19 cellular contexts compared by ENCODE assay signal in genomic region chr9:113851860-113852259, GRCh38. TPM values are rescaled to one million over a fixed set of nuclear protein-coding genes. Genes with fewer than 3 reads are reported as not detected.
DNase-seq lines count a peak whose midpoint lies in the region; ATAC-seq, FAIRE-seq and TF ChIP-seq lines count a peak whose summit lies in the region.
"Had no signal": no experiment of that assay in that cellular context is flagged by ENCODE, and none has a peak within 500 bp of the region (broad histone marks: within the 10 kb centered on the region; RNA-seq: fewer than 3 reads in every experiment).

No MANE protein-coding gene starts in this region.

- POLR2A ChIA-PET in A549 (lab: Yijun Ruan, JAX) = no interaction called here

- H2AFZ ChIP-seq in OCI-LY3 (ENCODE audit: low read depth, low read length) (no peak overlapping the region), GM23338 (no peak overlapping the region)

- H3K4me1 Mint-ChIP-seq in activated T-helper 17 cell treated with anti-CD3 and anti-CD28 coated beads, Interleukin-2, amount 50 U/mL, for 72 hours = no peaks in the 10 kb centered on the region
- peaks cover 3% of the 10 kb centered on the region; the same call in 2 of the 3 replicates for H3K4me1 Mint-ChIP-seq in GM23338
- no peaks in the 10 kb centered on the region for H3K4me1 Mint-ChIP-seq in effector memory CD8-positive, alpha-beta T cell (ENCODE audit: low read depth in 2 of 2)
- H3K4me1 Mint-ChIP-seq: B cell; CD8-positive, alpha-beta memory T cell had no signal

- no peak overlapping the region for H3K9ac ChIP-seq in OCI-LY3 (ENCODE audit: low read length)

- 38% methylated on average over 1 of the region's 1 CpG for WGBS in A549 (ENCODE audit: missing lambda C conversion rate)

- DNase-seq in A549 (ENCODE audit: low read depth in 1 of 2, low spot score in 1 of 2) = no peak
- peak; percentile 19 to 58 for DNase-seq in Kasumi-1 (lab: John Stamatoyannopoulos, UW)
- no peak for DNase-seq in stimulated activated CD4-positive, alpha-beta T cell treated with anti-CD3 and anti-CD28 coated beads, Interleukin-4, amount 100 ng/mL, for 4 hours
- DNase-seq in GM23338 (ENCODE audit: low spot score) = no peak
- DNase-seq in effector memory CD8-positive, alpha-beta T cell = no peak
- DNase-seq: ACHN; CD8-positive, alpha-beta memory T cell; H7; NCI-H1048; NCI-H146; NCI-H345; NCI-H526 treated with DMSO at 0.1 percent for 48 hours; NK-92 treated with Interleukin-12 subunit alpha and Interleukin-12 subunit beta, amount 100 ng/mL, for 24 hours; Peyer's patch; SJCRH30 had no signal

- H4K20me1 ChIP-seq in OCI-LY3 (ENCODE audit: insufficient read depth, low read length) (no peaks in the 10 kb centered on the region), GM23338 (replicated peaks; ENCODE audit: insufficient read depth) (no peaks in the 10 kb centered on the region)

- H3F3A ChIP-seq in GM23338 (replicated peaks; ENCODE audit: low read depth) = no peaks in the 10 kb centered on the region

- peaks cover 20% of the 10 kb centered on the region for H3K27me3 Mint-ChIP-seq in activated T-helper 17 cell treated with anti-CD3 and anti-CD28 coated beads, Interleukin-2, amount 50 U/mL, for 72 hours
- peaks cover 6% of the 10 kb centered on the region for H3K27me3 Mint-ChIP-seq in GM23338 (ENCODE audit: insufficient read depth, low read depth, poor library complexity)
- H3K27me3 Mint-ChIP-seq in effector memory CD8-positive, alpha-beta T cell = peaks cover 25 to 47% of the 10 kb centered on the region in 2 donors

- H3K9me2 ChIP-seq in GM23338 (ENCODE audit: insufficient read depth) = no peaks in the 10 kb centered on the region

- ATAC-seq in A549 (no peak), GM21737 (IDR thresholded peaks at IDR 0.05; ENCODE audit: unreplicated experiment) (no peak), GM23338 (no peak)
- ATAC-seq in activated T-helper 17 cell treated with anti-CD3 and anti-CD28 coated beads, Interleukin-2, amount 50 U/mL, for 72 hours (replicated peaks) = peak; percentile 23
- no peak for ATAC-seq in effector memory CD8-positive, alpha-beta T cell (replicated peaks)

- CTCF ChIA-PET in A549 (lab: Yijun Ruan, JAX) = interaction anchor here (0.8 to 1.6 kb wide), 4 partner anchors 11 to 44 kb away, joined by 3 to 4 read pairs (median 3); no protein-coding TSS in a partner anchor

- no peaks in the 10 kb centered on the region for H3K36me3 Mint-ChIP-seq in activated T-helper 17 cell treated with anti-CD3 and anti-CD28 coated beads, Interleukin-2, amount 50 U/mL, for 72 hours (ENCODE audit: low read depth)
- no peaks in the 10 kb centered on the region for H3K36me3 Mint-ChIP-seq in GM23338 (ENCODE audit: low read depth)
- no peaks in the 10 kb centered on the region for H3K36me3 Mint-ChIP-seq in effector memory CD8-positive, alpha-beta T cell (ENCODE audit: insufficient read depth)

- H3K27ac ChIP-seq in A549 = no peak overlapping the region
- H3K27ac ChIP-seq in OCI-LY3 (ENCODE audit: low read length) = peak overlapping the region; percentile 35; the same call in 1 of the 2 replicates
- no peak overlapping the region for H3K27ac ChIP-seq in GM23338 (ENCODE audit: low read depth)
- H3K27ac ChIP-seq: Peyer's patch, SJCRH30 had no signal

- no peaks in the 10 kb centered on the region for H3K27me3 ChIP-seq in OCI-LY3 (ENCODE audit: low read depth, low read length)
- H3K27me3 ChIP-seq in GM23338 (ENCODE audit: insufficient read depth) = no peaks in the 10 kb centered on the region
- H3K27me3 ChIP-seq: Peyer's patch, SJCRH30 had no signal

- H3K4me3 ChIP-seq in A549 = no peak overlapping the region
- no peak overlapping the region for H3K4me3 ChIP-seq in OCI-LY3 (ENCODE audit: low read length)
- H3K4me3 ChIP-seq in GM23338 = no peak overlapping the region
- H3K4me3 ChIP-seq: Peyer's patch, SJCRH30 had no signal

- TF ChIP-seq EP300 in A549 (IDR thresholded peaks at IDR 0.05) = no peak

- H3K27ac Mint-ChIP-seq in activated T-helper 17 cell treated with anti-CD3 and anti-CD28 coated beads, Interleukin-2, amount 50 U/mL, for 72 hours = no peak overlapping the region
- H3K27ac Mint-ChIP-seq in GM23338 = no peak overlapping the region
- H3K27ac Mint-ChIP-seq in effector memory CD8-positive, alpha-beta T cell = no peak overlapping the region
- H3K27ac Mint-ChIP-seq: B cell had no signal

- H3K4me3 Mint-ChIP-seq in activated T-helper 17 cell treated with anti-CD3 and anti-CD28 coated beads, Interleukin-2, amount 50 U/mL, for 72 hours = no peak overlapping the region
- H3K4me3 Mint-ChIP-seq in GM23338 = no peak overlapping the region
- no peak overlapping the region for H3K4me3 Mint-ChIP-seq in effector memory CD8-positive, alpha-beta T cell
- H3K4me3 Mint-ChIP-seq: B cell; CD8-positive, alpha-beta memory T cell had no signal

- TF ChIP-seq RAD21 in A549 (conservative IDR thresholded peaks at IDR 0.05 in 1 of 2, IDR thresholded peaks at IDR 0.05 in 1 of 2) = no peak

- H3K79me2 ChIP-seq in OCI-LY3 (ENCODE audit: low read length) (no peaks in the 10 kb centered on the region), GM23338 (replicated peaks; ENCODE audit: insufficient read depth) (no peaks in the 10 kb centered on the region)

- FAIRE-seq in A549 (lab: Jason Lieb, UNC) = no peak

- H3K9me3 ChIP-seq in A549 (peaks cover 7% of the 10 kb centered on the region; the same call in 1 of the 3 replicates), OCI-LY3 (ENCODE audit: insufficient read depth, low read length) (peaks cover 15% of the 10 kb centered on the region)
- H3K9me3 ChIP-seq: Peyer's patch had no signal

- H3K4me2 ChIP-seq in A549 (no peak overlapping the region), OCI-LY3 (ENCODE audit: low read length) (no peak overlapping the region), GM23338 (no peak overlapping the region)

- TF ChIP-seq POLR2A in A549 (IDR thresholded peaks at IDR 0.05; ENCODE audit: low read length) = no peak

- TF ChIP-seq CTCF in A549 (IDR thresholded peaks at IDR 0.05) = no peak
- TF ChIP-seq CTCF in OCI-LY3 (IDR thresholded peaks at IDR 0.05; ENCODE audit: low read depth, low read length) = no peak
- TF ChIP-seq CTCF in GM23338 (conservative IDR thresholded peaks at IDR 0.05; ENCODE audit: low read depth in 2 of 2) = no peak

- H3K4me1 ChIP-seq in A549 = no peaks in the 10 kb centered on the region
- H3K4me1 ChIP-seq in OCI-LY3 (ENCODE audit: low read length) = peaks cover 7% of the 10 kb centered on the region
- H3K4me1 ChIP-seq in GM23338 (ENCODE audit: insufficient read depth) = no peaks in the 10 kb centered on the region
- H3K4me1 ChIP-seq: Peyer's patch, SJCRH30 had no signal

- H3K9me3 Mint-ChIP-seq in activated T-helper 17 cell treated with anti-CD3 and anti-CD28 coated beads, Interleukin-2, amount 50 U/mL, for 72 hours = peaks cover 10% of the 10 kb centered on the region
- no peaks in the 10 kb centered on the region; the same call in 2 of the 3 replicates for H3K9me3 Mint-ChIP-seq in GM23338
- H3K9me3 Mint-ChIP-seq in effector memory CD8-positive, alpha-beta T cell = peaks cover 0 to 4% of the 10 kb centered on the region in 2 donors

- H3K36me3 ChIP-seq in OCI-LY3 (replicated peaks; ENCODE audit: low read depth, low read length) (peaks cover 13% of the 10 kb centered on the region), GM23338 (ENCODE audit: insufficient read depth) (no peaks in the 10 kb centered on the region)
- H3K36me3 ChIP-seq: Peyer's patch, SJCRH30 had no signal

TF ChIP-seq in A549, 52 proteins besides CTCF, POLR2A, EP300 and RAD21:
- TF ChIP-seq ZSCAN20 (CRISPR knock-in tag; IDR thresholded peaks at IDR 0.05) (no peak), ZC3H11A (IDR thresholded peaks at IDR 0.05) (no peak), ZFP36 (IDR thresholded peaks at IDR 0.05; ENCODE audit: borderline replicate concordance, partially characterized antibody) (no peak), TP53 (CRISPR knock-in tag; IDR thresholded peaks at IDR 0.05) (no peak), FOSL2 (IDR thresholded peaks at IDR 0.05) (no peak), FOSL2 (CRISPR knock-in tag; IDR thresholded peaks at IDR 0.05) (peak; percentile 58; the same call in 1 of the 2 replicates), MAZ (IDR thresholded peaks at IDR 0.05; ENCODE audit: borderline replicate concordance, low read depth, low read length) (no peak)

TF ChIP-seq in GM23338, 12 proteins besides CTCF, POLR2A, EP300 and RAD21:
- TF ChIP-seq STAT1 (IDR thresholded peaks at IDR 0.05; ENCODE audit: unreplicated experiment) (no peak), JUNB (IDR thresholded peaks at IDR 0.05; ENCODE audit: unreplicated experiment) (no peak), CREB1 (CRISPR knock-in tag; IDR thresholded peaks at IDR 0.05; ENCODE audit: low read depth) (no peak), ZNF114 (CRISPR knock-in tag; IDR thresholded peaks at IDR 0.05) (no peak), EZH2phosphoT487 (IDR thresholded peaks at IDR 0.05; ENCODE audit: unreplicated experiment) (no peak), EZH2 (IDR thresholded peaks at IDR 0.05; ENCODE audit: low read depth, unreplicated experiment) (no peak), ZNF331 (CRISPR knock-in tag; IDR thresholded peaks at IDR 0.05; ENCODE audit: low read depth) (no peak)

RNA-seq across cellular contexts. Expression of gene ZNF618, which starts 24.2 kb away (rescaled TPM):
- 9.0 and 13.1 TPM in 2 replicates for polyA plus RNA-seq in A549 (2011; rRNA removed)
- polyA plus RNA-seq in A549 (2012; cell fraction: cytosol; rRNA removed) = 7.3 and 9.6 TPM in 2 replicates
- polyA plus RNA-seq in A549 (2012; cell fraction: nucleus; rRNA removed) = 19.2 and 22.9 TPM in 2 replicates
- 9.2 to 10.3 TPM (median 10.0 TPM) in 3 replicates for polyA plus RNA-seq in A549 (2017; fragmentation: RNase III; extraction: RNeasy Plus Mini Kit Qiagen cat#74134 plus additional on column Dnase treatment)
- 16.9 and 21.4 TPM in 2 replicates for polyA minus RNA-seq in A549 (2011; rRNA and poly(A)+ RNA removed)
- under 1 TPM in 1 of 2 donors, not detected in 1; 0.04 TPM for total RNA-seq in activated T-helper 17 cell treated with anti-CD3 and anti-CD28 coated beads, Interleukin-2, amount 50 U/mL, for 72 hours
- 19.6 and 22.1 TPM in 2 replicates for total RNA-seq in GM23338 (2014; rRNA removed; shearing (Covaris generic))
- 10.3 and 12.1 TPM in 2 replicates for polyA plus RNA-seq in GM23338 (2016; fragmentation: Nextera tagmentation; extraction: Ambion mirVana)

Comparison
In these comparisons a context has a peak if more than half of its experiments do, and no peak if none do; other contexts are left out.
1. DNase-seq: peak in Kasumi-1 (2 of 2); none in A549 (0 of 2), stimulated activated CD4-positive, alpha-beta T cell treated with anti-CD3 and anti-CD28 coated beads, Interleukin-4, amount 100 ng/mL, for 4 hours (0 of 2), GM23338 (single experiment) and effector memory CD8-positive, alpha-beta T cell (0 of 3).
2. RNA of gene ZNF618, which starts 24.2 kb away (total RNA-seq): 19.6 to 22.1 TPM in GM23338; 0.04 TPM in activated T-helper 17 cell treated with anti-CD3 and anti-CD28 coated beads, Interleukin-2, amount 50 U/mL, for 72 hours; every median in the first group is over 10 times any median in the second.